ENCODE assay signal across 1 cellular context in the genomic region with DNA sequence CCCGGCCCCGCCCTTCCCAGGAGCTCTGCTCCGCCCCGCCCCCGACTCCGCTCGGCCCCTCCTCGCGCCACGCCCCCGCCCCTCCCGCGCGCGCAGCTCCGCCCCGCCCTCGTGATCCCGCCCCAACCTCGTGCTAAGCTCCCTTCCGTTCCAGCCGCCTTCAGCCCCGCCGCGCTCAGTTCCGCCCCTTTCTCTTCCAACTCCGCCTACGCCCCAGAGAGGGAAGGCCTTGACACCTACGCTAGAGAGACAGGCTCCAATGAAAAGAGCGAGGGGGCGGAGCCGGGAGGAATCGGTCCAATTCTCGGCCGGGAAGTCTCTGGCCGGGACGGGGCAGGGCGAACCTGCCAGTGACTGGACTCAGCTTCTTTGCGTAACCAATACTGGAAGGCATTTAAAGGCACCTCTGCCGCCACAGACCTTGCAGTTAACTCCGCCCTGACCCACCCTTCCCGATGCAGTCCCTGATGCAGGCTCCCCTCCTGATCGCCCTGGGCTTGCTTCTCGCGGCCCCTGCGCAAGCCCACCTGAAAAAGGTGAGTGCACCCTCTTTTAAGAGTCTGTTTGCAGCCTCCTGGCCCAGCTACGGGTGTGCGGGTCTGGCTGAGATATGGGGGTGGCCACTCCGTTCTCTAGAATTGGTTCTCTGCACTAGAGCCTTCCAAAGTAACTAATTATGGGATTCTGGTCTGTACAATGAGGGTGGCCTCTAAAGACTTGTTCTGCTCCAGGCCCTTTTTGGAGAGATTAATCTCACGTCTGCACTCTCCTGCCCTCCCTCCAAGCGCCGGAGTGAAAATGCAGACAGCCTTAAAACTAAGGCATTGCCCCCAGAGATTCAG.
TF ChIP-seq lines count a peak whose summit lies in the region.

GM2A (plus strand) TSS at position 424 of the 842 bp plus-strand sequence; CDS start at position 456, 32 bp downstream.

TF ChIP-seq in K562, 482 proteins besides CTCF, POLR2A, EP300 and RAD21 (continued from another document and continues in another):
- TF ChIP-seq SMAD4 (CRISPR knock-in tag; conservative IDR thresholded peaks at IDR 0.05), result no peak
- TF ChIP-seq ZBTB17 (CRISPR knock-in tag; IDR thresholded peaks at IDR 0.05), result 0 out of 2 replicates have a peak, but pooled peaks have one; percentile 19
- no peak for TF ChIP-seq ARID3B (CRISPR knock-in tag; IDR thresholded peaks at IDR 0.05; ENCODE audit: borderline replicate concordance)
- TF ChIP-seq HMG20B (CRISPR knock-in tag; IDR thresholded peaks at IDR 0.05), result no peak
- no peak for TF ChIP-seq TCF7 (IDR thresholded peaks at IDR 0.05; ENCODE audit: borderline replicate concordance)
- TF ChIP-seq ZNF140 (CRISPR knock-in tag; IDR thresholded peaks at IDR 0.05), result no peak
- TF ChIP-seq RB1 (IDR thresholded peaks at IDR 0.05; ENCODE audit: low read depth), result no peak
- no peak for TF ChIP-seq ZNF584 (CRISPR knock-in tag; IDR thresholded peaks at IDR 0.05; ENCODE audit: low read depth)
- TF ChIP-seq BCL6 (CRISPR knock-in tag; IDR thresholded peaks at IDR 0.05), result no peak
- no peak for TF ChIP-seq SAFB (IDR thresholded peaks at IDR 0.05; ENCODE audit: borderline replicate concordance, low read depth, low read length)
- peak; percentile 9; the same call in 1 of the 2 replicates for TF ChIP-seq ATF7 (IDR thresholded peaks at IDR 0.05)
- no peak for TF ChIP-seq ZNF431 (CRISPR knock-in tag; IDR thresholded peaks at IDR 0.05)
- TF ChIP-seq BCLAF1 (IDR thresholded peaks at IDR 0.05; ENCODE audit: borderline replicate concordance in 1 of 2, control insufficient read depth in 1 of 2, low read depth in 2 of 2, low read length in 1 of 2), result no peak
- no peak for TF ChIP-seq POLR2H (tag; IDR thresholded peaks at IDR 0.05; ENCODE audit: low read depth)
- TF ChIP-seq MTA1 (IDR thresholded peaks at IDR 0.05; ENCODE audit: borderline replicate concordance), result no peak
- no peak for TF ChIP-seq ZSCAN32 (CRISPR knock-in tag; IDR thresholded peaks at IDR 0.05)
- no peak for TF ChIP-seq ATF1 (CRISPR knock-in tag; IDR thresholded peaks at IDR 0.05)
- TF ChIP-seq ATF1 (tag; IDR thresholded peaks at IDR 0.05), result peak; percentile 74
- no peak for TF ChIP-seq ZNF311 (CRISPR knock-in tag; IDR thresholded peaks at IDR 0.05)
- 0 out of 2 replicates have a peak, but pooled peaks have one; percentile 21 for TF ChIP-seq PML (IDR thresholded peaks at IDR 0.05; ENCODE audit: low read length)
- TF ChIP-seq ZFP91 (CRISPR knock-in tag; IDR thresholded peaks at IDR 0.05), result peak; percentile 93
- peak; percentile 31 for TF ChIP-seq SP2 (IDR thresholded peaks at IDR 0.05; ENCODE audit: extremely low read depth, low read depth, low read length, poor library complexity, severe bottlenecking)
- peak; percentile 52 for TF ChIP-seq SETDB1 (IDR thresholded peaks at IDR 0.05; ENCODE audit: low read length)
- TF ChIP-seq NFYB (IDR thresholded peaks at IDR 0.05; ENCODE audit: extremely low read depth, insufficient read length), result peak; percentile 71
- no peak; a peak in 1 of 4 replicates for TF ChIP-seq SRF (CRISPR knock-in tag; IDR thresholded peaks at IDR 0.05)
- no peak for TF ChIP-seq PBX2 (CRISPR knock-in tag; IDR thresholded peaks at IDR 0.05; ENCODE audit: low read depth)
- no peak for TF ChIP-seq PBX2 (tag; conservative IDR thresholded peaks at IDR 0.05; ENCODE audit: low read depth)
- TF ChIP-seq MITF (IDR thresholded peaks at IDR 0.05), result 0 out of 2 replicates have a peak, but pooled peaks have one; percentile 73
- no peak for TF ChIP-seq XRCC4 (IDR thresholded peaks at IDR 0.05; ENCODE audit: extremely low read depth, insufficient read depth, insufficient read length)
- TF ChIP-seq, protein P1, sequence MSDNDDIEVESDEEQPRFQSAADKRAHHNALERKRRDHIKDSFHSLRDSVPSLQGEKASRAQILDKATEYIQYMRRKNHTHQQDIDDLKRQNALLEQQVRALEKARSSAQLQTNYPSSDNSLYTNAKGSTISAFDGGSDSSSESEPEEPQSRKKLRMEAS (CRISPR knock-in tag; IDR thresholded peaks at IDR 0.05), result peak; percentile 83
- TF ChIP-seq PHF8 (IDR thresholded peaks at IDR 0.05; ENCODE audit: borderline replicate concordance, low read length), result peak; percentile 56; the same call in 1 of the 2 replicates
- peak; percentile 57; the same call in 1 of the 2 replicates for TF ChIP-seq TFAP4 (CRISPR knock-in tag; IDR thresholded peaks at IDR 0.05; ENCODE audit: borderline replicate concordance)
- no peak for TF ChIP-seq KLF1 (tag; IDR thresholded peaks at IDR 0.05)
- no peak for TF ChIP-seq FIP1L1 (IDR thresholded peaks at IDR 0.05; ENCODE audit: low read depth, low read length, poor library complexity, severe bottlenecking)
- peak in 1 of 2 experiments; percentile 69; a peak in 1 of 4 replicates for TF ChIP-seq RCOR1 (IDR thresholded peaks at IDR 0.05; ENCODE audit: borderline replicate concordance in 1 of 2, low read depth in 2 of 2, low read length in 2 of 2)
- peak; percentile 70; the same call in 1 of the 2 replicates for TF ChIP-seq MBD2 (IDR thresholded peaks at IDR 0.05; ENCODE audit: borderline replicate concordance, low read depth)
- 0 out of 2 replicates have a peak, but pooled peaks have one; percentile 13 for TF ChIP-seq TOE1 (IDR thresholded peaks at IDR 0.05; ENCODE audit: borderline replicate concordance)
- no peak for TF ChIP-seq TOE1 (CRISPR knock-in tag; IDR thresholded peaks at IDR 0.05; ENCODE audit: borderline replicate concordance, low read depth)
- TF ChIP-seq ETS2 (tag; IDR thresholded peaks at IDR 0.05; ENCODE audit: borderline replicate concordance, poor library complexity, severe bottlenecking), result no peak
- no peak for TF ChIP-seq EWSR1 (IDR thresholded peaks at IDR 0.05; ENCODE audit: borderline replicate concordance, low read depth, partially characterized antibody)
- TF ChIP-seq ZFX (CRISPR knock-in tag; IDR thresholded peaks at IDR 0.05), result peak; percentile 46; the same call in 1 of the 2 replicates
- TF ChIP-seq CBX3 (IDR thresholded peaks at IDR 0.05; ENCODE audit: borderline replicate concordance in 1 of 2, low read length in 2 of 2), result peak in 1 of 2 experiments; percentile 8; a peak in 1 of 3 replicates
- no peak for TF ChIP-seq SRSF9 (IDR thresholded peaks at IDR 0.05; ENCODE audit: borderline replicate concordance, low read depth, low read length)
- TF ChIP-seq ARHGAP35 (IDR thresholded peaks at IDR 0.05; ENCODE audit: partially characterized antibody), result no peak
- no peak for TF ChIP-seq ZNF133 (CRISPR knock-in tag; IDR thresholded peaks at IDR 0.05)
- TF ChIP-seq ZNF695 (CRISPR knock-in tag; IDR thresholded peaks at IDR 0.05), result no peak
- TF ChIP-seq CGGBP1 (CRISPR knock-in tag; IDR thresholded peaks at IDR 0.05), result no peak
- no peak for TF ChIP-seq PRMT5 (CRISPR knock-in tag; IDR thresholded peaks at IDR 0.05)
- no peak for TF ChIP-seq BRF1 (IDR thresholded peaks at IDR 0.05; ENCODE audit: borderline replicate concordance, extremely low read depth, insufficient read length)
- TF ChIP-seq SMARCC2 (IDR thresholded peaks at IDR 0.05; ENCODE audit: low read depth), result no peak
- no peak for TF ChIP-seq GABPB1 (CRISPR knock-in tag; IDR thresholded peaks at IDR 0.05)
